In the genomic region with DNA sequence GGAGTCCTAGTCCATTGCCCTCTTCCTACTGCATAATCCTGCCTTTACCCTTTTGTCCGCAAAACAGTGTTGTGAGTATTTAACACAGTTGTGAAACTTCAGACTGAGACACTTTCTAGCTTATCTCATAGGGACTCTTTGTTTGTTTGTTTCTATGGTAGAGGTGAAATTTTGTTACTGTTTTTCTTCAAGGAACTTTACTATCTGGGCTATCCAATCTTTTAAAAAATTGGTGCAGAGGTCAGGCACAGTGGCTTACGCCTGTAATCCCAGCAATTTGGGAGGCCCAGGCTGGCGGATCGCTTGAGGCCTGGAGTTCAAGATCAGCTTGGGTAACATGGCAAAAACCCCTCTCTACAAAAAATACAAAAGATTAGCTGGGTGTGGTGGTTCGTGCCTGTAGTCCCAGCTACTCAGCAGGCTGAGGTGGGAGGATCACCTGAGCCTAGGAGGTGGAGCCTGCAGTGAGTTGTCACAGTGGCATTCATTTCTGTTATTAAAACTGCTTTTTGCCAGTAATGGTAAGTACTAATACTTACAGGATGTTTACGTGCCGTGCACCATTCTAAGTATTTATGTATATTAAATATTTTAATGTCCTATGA, we compare ENCODE assay signal across 15 cellular contexts. TPM values are rescaled to one million over a fixed set of nuclear protein-coding genes. Genes with fewer than 3 reads are reported as not detected.
A peak's percentile ranks its signal among the peaks of the same experiment; 100 is the strongest.
DNase-seq lines count a peak whose midpoint lies in the region; TF ChIP-seq lines count a peak whose summit lies in the region.
"Had no signal": no experiment of that assay in that cellular context is flagged by ENCODE, and none has a peak within 500 bp of the region (broad histone marks: within the 10 kb centered on the region; RNA-seq: fewer than 3 reads in every experiment).

No MANE protein-coding gene starts in this region.

- H3K4me3 Mint-ChIP-seq in activated CD4-positive, alpha-beta T cell treated with anti-CD3 and anti-CD28 coated beads, Interleukin-2, amount 10 ng/mL, durations not matched to agents 24 days and 14 days = no peak overlapping the region
- H3K4me3 Mint-ChIP-seq: CD4-positive, alpha-beta memory T cell had no signal

- H3K4me2 ChIP-seq in PC-9 = no peak overlapping the region
- H3K4me2 ChIP-seq in smooth muscle cell = no peak overlapping the region

- intact Hi-C loops in activated CD4-positive, alpha-beta T cell treated with anti-CD3 and anti-CD28 coated beads, Interleukin-2, amount 10 ng/mL, durations not matched to agents 24 days and 14 days (cut with micrococcal nuclease) = no loop called here
- intact Hi-C loops in PC-9 (cut with micrococcal nuclease; ENCODE audit: unreplicated experiment) = no loop called here

- no peaks in the 10 kb centered on the region for H4K20me1 ChIP-seq in PC-9 (ENCODE audit: insufficient read depth)
- no peaks in the 10 kb centered on the region for H4K20me1 ChIP-seq in smooth muscle cell (ENCODE audit: low read depth)

- H3K4me1 ChIP-seq in PC-9 (replicated peaks; ENCODE audit: insufficient read depth) (peaks cover 9% of the 10 kb centered on the region), smooth muscle cell (ENCODE audit: low read depth) (no peaks in the 10 kb centered on the region), SJCRH30 (no peaks in the 10 kb centered on the region)

- H3F3A ChIP-seq in PC-9 (ENCODE audit: insufficient read depth, low read depth) (peaks cover 5% of the 10 kb centered on the region; the same call in 1 of the 2 replicates), smooth muscle cell (ENCODE audit: low read depth) (no peaks in the 10 kb centered on the region)

- BruUV-seq in PC-9 (replicated peaks; lab: Mats Ljungman, UMichigan) = no TSS peak

- H3K4me3 ChIP-seq in PC-9 (no peak overlapping the region), epithelial cell of esophagus (ENCODE audit: low read length) (no peak overlapping the region), smooth muscle cell (no peak overlapping the region), SJCRH30 (no peak overlapping the region)

- CTCF ChIA-PET in PC-9 (lab: Charles Lee) = interaction anchor here (1.1 kb wide), 1 partner anchor 123 kb away, joined by 3 read pairs; no protein-coding TSS in a partner anchor

- H3K79me2 ChIP-seq in PC-9 (ENCODE audit: low read depth) (no peaks in the 10 kb centered on the region), smooth muscle cell (ENCODE audit: low read depth) (no peaks in the 10 kb centered on the region)

- H3K9ac ChIP-seq in smooth muscle cell (ENCODE audit: low read depth) = no peak overlapping the region

- POLR2A ChIA-PET in PC-9 (lab: Charles Lee; ENCODE audit: unreplicated experiment) = interaction anchor here (0.6 kb wide), 1 partner anchor 18 kb away, joined by 7 read pairs; no protein-coding TSS in a partner anchor

- peaks cover 14% of the 10 kb centered on the region; the same call in 1 of the 2 replicates for H3K36me3 ChIP-seq in PC-9 (ENCODE audit: low read depth)
- peaks cover 8% of the 10 kb centered on the region for H3K36me3 ChIP-seq in smooth muscle cell (ENCODE audit: low read depth)
- H3K36me3 ChIP-seq in SJCRH30 = peaks cover 48% of the 10 kb centered on the region

- WGBS in smooth muscle cell (ENCODE audit: low lambda C conversion rate) = 83% methylated on average over 7 of the region's 7 CpGs

- H3K4me1 Mint-ChIP-seq in activated CD4-positive, alpha-beta T cell treated with anti-CD3 and anti-CD28 coated beads, Interleukin-2, amount 10 ng/mL, durations not matched to agents 24 days and 14 days = peaks cover 8% of the 10 kb centered on the region
- H3K4me1 Mint-ChIP-seq: CD4-positive, alpha-beta memory T cell had no signal

- DNase-seq in activated CD4-positive, alpha-beta T cell treated with anti-CD3 and anti-CD28 coated beads, Interleukin-2, amount 10 ng/mL, durations not matched to agents 24 days and 14 days = peak; percentile 45
- no peak for DNase-seq in activated CD4-positive, alpha-beta T cell treated with anti-CD3 and anti-CD28 coated beads for 4 hours
- DNase-seq in PC-9 = peak; percentile 32 to 46
- DNase-seq in epithelial cell of esophagus (ENCODE audit: low read depth) = peak; percentile 21
- no peak for DNase-seq in smooth muscle cell (lab: John Stamatoyannopoulos, UW; ENCODE audit: unreplicated experiment)
- DNase-seq in retina = no peak
- no peak for DNase-seq in SJCRH30
- DNase-seq in T-helper 9 cell = no peak
- DNase-seq: CD4-positive, alpha-beta memory T cell; DMS79; NCI-H1105 treated with DMSO at 0.1 percent for 48 hours; NCI-H187 treated with DMSO at 0.1 percent for 48 hours; NCI-H446 treated with DMSO at 0.1 percent for 48 hours; NCI-H748 treated with DMSO at 0.1 percent for 48 hours had no signal

- no peaks in the 10 kb centered on the region for H3K9me3 Mint-ChIP-seq in activated CD4-positive, alpha-beta T cell treated with anti-CD3 and anti-CD28 coated beads, Interleukin-2, amount 10 ng/mL, durations not matched to agents 24 days and 14 days
- H3K9me3 Mint-ChIP-seq: CD4-positive, alpha-beta memory T cell had no signal

- no peaks in the 10 kb centered on the region for H3K27me3 Mint-ChIP-seq in activated CD4-positive, alpha-beta T cell treated with anti-CD3 and anti-CD28 coated beads, Interleukin-2, amount 10 ng/mL, durations not matched to agents 24 days and 14 days
- H3K27me3 Mint-ChIP-seq: CD4-positive, alpha-beta memory T cell had no signal

- no peaks in the 10 kb centered on the region for H3K27me3 ChIP-seq in PC-9 (ENCODE audit: insufficient read depth, low read depth)
- H3K27me3 ChIP-seq in smooth muscle cell (ENCODE audit: low read depth) = no peaks in the 10 kb centered on the region
- no peaks in the 10 kb centered on the region for H3K27me3 ChIP-seq in SJCRH30

- H3K27ac Mint-ChIP-seq in activated CD4-positive, alpha-beta T cell treated with anti-CD3 and anti-CD28 coated beads, Interleukin-2, amount 10 ng/mL, durations not matched to agents 24 days and 14 days = no peak overlapping the region

- H3K36me3 Mint-ChIP-seq in activated CD4-positive, alpha-beta T cell treated with anti-CD3 and anti-CD28 coated beads, Interleukin-2, amount 10 ng/mL, durations not matched to agents 24 days and 14 days (ENCODE audit: low read depth) = peaks cover 40% of the 10 kb centered on the region

- H3K27ac ChIP-seq in PC-9 (peak overlapping the region; percentile 39; the same call in 1 of the 2 replicates), smooth muscle cell (ENCODE audit: low read depth) (peak overlapping the region; percentile 32), SJCRH30 (no peak overlapping the region)
- H3K27ac ChIP-seq: 22Rv1 had no signal

- TF ChIP-seq CTCF in PC-9 (conservative IDR thresholded peaks at IDR 0.05) = no peak
- TF ChIP-seq CTCF in epithelial cell of esophagus (IDR thresholded peaks at IDR 0.05; ENCODE audit: insufficient read depth, low read depth, low read length, missing control alignments) = no peak
- no peak for TF ChIP-seq CTCF in smooth muscle cell (IDR thresholded peaks at IDR 0.05; ENCODE audit: borderline replicate concordance, insufficient read depth, poor library complexity, severe bottlenecking)

- no peaks in the 10 kb centered on the region for H3K9me2 ChIP-seq in PC-9 (ENCODE audit: insufficient read depth)

- no peaks in the 10 kb centered on the region for H3K9me3 ChIP-seq in PC-9 (ENCODE audit: insufficient read depth, low read depth)
- H3K9me3 ChIP-seq in smooth muscle cell (replicated peaks; ENCODE audit: low read depth) = no peaks in the 10 kb centered on the region
- H3K9me3 ChIP-seq in SJCRH30 (replicated peaks) = no peaks in the 10 kb centered on the region

- H2AFZ ChIP-seq in PC-9 (no peak overlapping the region), smooth muscle cell (ENCODE audit: low read depth) (no peak overlapping the region)

RNA-seq across cellular contexts. Expression of gene GMCL1, which starts 18.8 kb away (rescaled TPM):
- total RNA-seq in activated CD4-positive, alpha-beta T cell treated with anti-CD3 and anti-CD28 coated beads, Interleukin-2, amount 10 ng/mL, durations not matched to agents 24 days and 14 days = 25.9 and 28.0 TPM in 2 replicates
- 15.1 and 17.4 TPM in 2 replicates for total RNA-seq in PC-9 (2021)
- total RNA-seq in smooth muscle cell = 10.4 and 14.7 TPM in 2 replicates
- polyA plus RNA-seq in smooth muscle cell = 9.4 and 10.6 TPM in 2 replicates
- total RNA-seq in SJCRH30 (2014; rRNA removed; shearing (Covaris generic)) = 20.1 and 26.1 TPM in 2 replicates

RNA-seq across cellular contexts. Expression of gene SNRNP27, which starts 45.5 kb away (rescaled TPM):
- total RNA-seq in activated CD4-positive, alpha-beta T cell treated with anti-CD3 and anti-CD28 coated beads, Interleukin-2, amount 10 ng/mL, durations not matched to agents 24 days and 14 days = 61.1 and 63.3 TPM in 2 replicates
- total RNA-seq in PC-9 (2021) = 29.9 and 38.1 TPM in 2 replicates
- total RNA-seq in smooth muscle cell = 82.7 and 97.8 TPM in 2 replicates
- polyA plus RNA-seq in smooth muscle cell = 67.9 and 81.8 TPM in 2 replicates
- total RNA-seq in SJCRH30 (2014; rRNA removed; shearing (Covaris generic)) = 105 and 107 TPM in 2 replicates

Comparison
In these comparisons a context has a peak if more than half of its experiments do, and no peak if none do; other contexts are left out.
1. DNase-seq: peak in activated CD4-positive, alpha-beta T cell treated with anti-CD3 and anti-CD28 coated beads, Interleukin-2, amount 10 ng/mL, durations not matched to agents 24 days and 14 days (single experiment), PC-9 (2 of 2) and epithelial cell of esophagus (single experiment); none in activated CD4-positive, alpha-beta T cell treated with anti-CD3 and anti-CD28 coated beads for 4 hours (0 of 2), smooth muscle cell (single experiment), retina (single experiment), SJCRH30 (0 of 2) and T-helper 9 cell (single experiment).